14 cellular contexts compared by ENCODE assay signal in genomic region chr1:10671551-10672375, GRCh38.
A peak's percentile ranks its signal among the peaks of the same experiment; 100 is the strongest.
DNase-seq lines count a peak whose midpoint lies in the region; TF ChIP-seq lines count a peak whose summit lies in the region.
"Had no signal": no experiment of that assay in that cellular context is flagged by ENCODE, and none has a peak within 500 bp of the region (broad histone marks: within the 10 kb centered on the region; RNA-seq: fewer than 3 reads in every experiment).

No MANE protein-coding gene starts in this region.

- TF ChIP-seq CTCF in C4-2B (conservative IDR thresholded peaks at IDR 0.05), result no peak
- TF ChIP-seq CTCF in left ventricle myocardium inferior (IDR thresholded peaks at IDR 0.05; ENCODE audit: borderline replicate concordance), result no peak
- TF ChIP-seq CTCF in progenitor cell of endocrine pancreas (IDR thresholded peaks at IDR 0.05; ENCODE audit: unreplicated experiment), result no peak
- no peak for TF ChIP-seq CTCF in BE2C (IDR thresholded peaks at IDR 0.05; ENCODE audit: low read depth, low read length)

- H3K36me3 ChIP-seq in left ventricle myocardium inferior (no peaks in the 10 kb centered on the region), BE2C (no peaks in the 10 kb centered on the region)
- H3K36me3 ChIP-seq in CD8-positive, alpha-beta memory T cell (ENCODE audit: insufficient read depth, low read length), result no peaks in the 10 kb centered on the region
- H3K36me3 ChIP-seq: tibial nerve had no signal

- peak overlapping the region; percentile 43 for H3K4me3 Mint-ChIP-seq in progenitor cell of endocrine pancreas (ENCODE audit: low read depth)
- no peak overlapping the region for H3K4me3 Mint-ChIP-seq in CD8-positive, alpha-beta memory T cell

- H3K9me3 ChIP-seq in left ventricle myocardium inferior (replicated peaks), result no peaks in the 10 kb centered on the region
- no peaks in the 10 kb centered on the region for H3K9me3 ChIP-seq in CD8-positive, alpha-beta memory T cell (ENCODE audit: low read length)
- no peaks in the 10 kb centered on the region for H3K9me3 ChIP-seq in BE2C
- H3K9me3 ChIP-seq: tibial nerve had no signal

- H3K27ac ChIP-seq in C4-2B, result peak overlapping the region; percentile 8; the same call in 1 of the 2 replicates
- peak overlapping the region; percentile 38 for H3K27ac ChIP-seq in left ventricle myocardium inferior (replicated peaks)
- H3K27ac ChIP-seq in CD8-positive, alpha-beta memory T cell (ENCODE audit: low read depth, low read length), result no peak overlapping the region
- H3K27ac ChIP-seq: tibial nerve had no signal

- peaks cover 41% of the 10 kb centered on the region for H3K4me1 Mint-ChIP-seq in progenitor cell of endocrine pancreas (ENCODE audit: low read depth)
- peaks cover 0 to 7% (median 3%) of the 10 kb centered on the region in 3 donors for H3K4me1 Mint-ChIP-seq in CD8-positive, alpha-beta memory T cell

- DNase-seq in NCI-H69 (lab: John Stamatoyannopoulos, UW), result peak; percentile 16
- no peak for DNase-seq in left ventricle myocardium inferior
- no peak for DNase-seq in progenitor cell of endocrine pancreas (ENCODE audit: low spot score, unreplicated experiment)
- DNase-seq in CD8-positive, alpha-beta memory T cell, result no peak
- no peak for DNase-seq in GM03348 (ENCODE audit: low spot score)
- no peak for DNase-seq in BE2C
- no peak for DNase-seq in activated CD4-positive, alpha-beta T cell treated with anti-CD3 and anti-CD28 coated beads, Interleukin-2, amount 50 U/mL, for 1 hour
- DNase-seq: erythroblast; left cardiac atrium; MV-4-11; stimulated activated CD4-positive, alpha-beta T cell treated with anti-CD3 and anti-CD28 coated beads, Interleukin-4, amount 100 ng/mL, for 24 hours; SW 1271 had no signal

- H3K4me1 ChIP-seq in left ventricle myocardium inferior, result peaks cover 99% of the 10 kb centered on the region
- no peaks in the 10 kb centered on the region for H3K4me1 ChIP-seq in CD8-positive, alpha-beta memory T cell (ENCODE audit: insufficient read depth, low read length)
- H3K4me1 ChIP-seq in BE2C, result no peaks in the 10 kb centered on the region; the same call in 1 of the 2 replicates

- POLR2A ChIA-PET in CD8-positive, alpha-beta memory T cell (lab: Charles Lee), result no interaction called here

- H3K27ac Mint-ChIP-seq in progenitor cell of endocrine pancreas, result peak overlapping the region; percentile 41
- H3K27ac Mint-ChIP-seq in CD8-positive, alpha-beta memory T cell, result no peak overlapping the region

- H3K36me3 Mint-ChIP-seq in progenitor cell of endocrine pancreas (ENCODE audit: insufficient read depth), result no peaks in the 10 kb centered on the region
- H3K36me3 Mint-ChIP-seq in CD8-positive, alpha-beta memory T cell, result no peaks in the 10 kb centered on the region

- H3K4me3 ChIP-seq in left ventricle myocardium inferior, result no peak overlapping the region
- no peak overlapping the region for H3K4me3 ChIP-seq in CD8-positive, alpha-beta memory T cell (ENCODE audit: low read length)
- no peak overlapping the region for H3K4me3 ChIP-seq in BE2C (ENCODE audit: low read depth, low read length)
- H3K4me3 ChIP-seq: tibial nerve had no signal

- CTCF ChIA-PET in CD8-positive, alpha-beta memory T cell (lab: Charles Lee), result no interaction called here

- peaks cover 29% of the 10 kb centered on the region for H3K27me3 Mint-ChIP-seq in progenitor cell of endocrine pancreas
- H3K27me3 Mint-ChIP-seq in CD8-positive, alpha-beta memory T cell, result no peaks in the 10 kb centered on the region

- intact Hi-C loops in left ventricle myocardium inferior (cut with micrococcal nuclease), result no loop called here

- H3K27me3 ChIP-seq in left ventricle myocardium inferior (ENCODE audit: low read depth), result no peaks in the 10 kb centered on the region
- no peaks in the 10 kb centered on the region for H3K27me3 ChIP-seq in CD8-positive, alpha-beta memory T cell (ENCODE audit: insufficient read depth, low read length, poor library complexity, severe bottlenecking)
- no peaks in the 10 kb centered on the region for H3K27me3 ChIP-seq in BE2C

- H3K9me3 Mint-ChIP-seq in progenitor cell of endocrine pancreas (ENCODE audit: low read depth), result no peaks in the 10 kb centered on the region
- H3K9me3 Mint-ChIP-seq in CD8-positive, alpha-beta memory T cell, result no peaks in the 10 kb centered on the region
